ENCODE assay signal across 18 cellular contexts in the genomic region with DNA sequence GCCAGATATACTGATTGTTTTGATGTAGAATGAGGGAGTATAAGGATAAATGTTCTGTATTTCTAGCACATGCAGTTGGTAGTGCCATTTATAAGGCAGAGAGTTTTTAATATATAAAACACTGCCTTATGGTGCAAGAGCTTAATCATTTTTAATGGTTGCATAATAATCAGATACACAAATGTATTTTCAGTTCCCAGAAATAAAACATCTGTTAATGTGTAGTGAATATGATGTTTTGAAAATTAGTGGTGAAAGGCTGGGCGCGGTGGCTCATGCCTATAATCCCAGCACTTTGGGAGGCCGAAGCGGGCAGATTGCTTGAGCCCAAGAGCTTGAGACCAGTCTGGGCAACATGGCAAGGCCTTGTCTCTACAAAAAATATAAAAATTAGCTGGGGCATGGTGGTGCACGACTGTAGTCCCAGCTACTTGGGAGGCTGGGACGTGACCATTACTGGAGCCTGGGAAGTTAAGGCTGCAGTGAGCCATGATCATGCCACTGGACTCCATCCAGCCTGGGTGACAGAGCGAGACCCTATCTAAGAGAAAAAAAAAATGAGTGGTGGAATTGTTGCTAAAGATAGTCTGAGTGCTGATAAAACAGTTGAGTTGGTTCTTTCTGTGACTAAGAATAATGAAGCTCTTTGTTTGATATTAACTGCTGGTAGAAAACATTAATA. TPM values are rescaled to one million over a fixed set of nuclear protein-coding genes. Genes with fewer than 3 reads are reported as not detected.
A peak's percentile ranks its signal among the peaks of the same experiment; 100 is the strongest.
DNase-seq lines count a peak whose midpoint lies in the region; ATAC-seq and TF ChIP-seq lines count a peak whose summit lies in the region.
"Had no signal": no experiment of that assay in that cellular context is flagged by ENCODE, and none has a peak within 500 bp of the region (broad histone marks: within the 10 kb centered on the region; RNA-seq: fewer than 3 reads in every experiment).

No MANE protein-coding gene starts in this region.

- no peak overlapping the region for H3K4me3 ChIP-seq in endodermal cell (ENCODE audit: low read length)
- no peak overlapping the region for H3K4me3 ChIP-seq in right cardiac atrium (ENCODE audit: low read length)
- H3K4me3 ChIP-seq in gastrocnemius medialis = no peak overlapping the region

- no peak overlapping the region for H3K9ac ChIP-seq in endodermal cell (ENCODE audit: extremely low read depth, low read length, poor library complexity, severe bottlenecking)
- H3K9ac ChIP-seq: parathyroid adenoma had no signal

- H3K9me3 Mint-ChIP-seq in endodermal cell = peaks cover 2% of the 10 kb centered on the region

- no peaks in the 10 kb centered on the region for H3K4me1 ChIP-seq in endodermal cell (ENCODE audit: control insufficient read depth, insufficient read depth, low read length)
- H3K4me1 ChIP-seq in right cardiac atrium (ENCODE audit: control insufficient read depth, insufficient read depth, low read length) = peaks cover 2% of the 10 kb centered on the region
- peaks cover 20 to 31% of the 10 kb centered on the region in 2 donors for H3K4me1 ChIP-seq in gastrocnemius medialis
- H3K4me1 ChIP-seq: BE2C, parathyroid adenoma had no signal

- in situ Hi-C loops in gastrocnemius medialis (cut with MboI; ENCODE audit: low sequenced_read_pairs in 4 of 4) = no loop called here

- H3K36me3 ChIP-seq in endodermal cell (ENCODE audit: control insufficient read depth, insufficient read depth, low read length) = peaks cover 12% of the 10 kb centered on the region
- H3K36me3 ChIP-seq in gastrocnemius medialis = peaks cover 0 to 3% of the 10 kb centered on the region in 2 donors

- peak; percentile 87 to 89 for ATAC-seq in right cardiac atrium
- ATAC-seq in gastrocnemius medialis = peak; percentile 21 to 27
- ATAC-seq in HG02973 (IDR thresholded peaks at IDR 0.05; ENCODE audit: unreplicated experiment) = no peak
- no peak for ATAC-seq in GM18519 (IDR thresholded peaks at IDR 0.05; ENCODE audit: low FRiP score, unreplicated experiment)
- ATAC-seq: activated CD4-positive, alpha-beta T cell treated with anti-CD3 and anti-CD28 coated beads for 36 hours had no signal

- 94 to 99% methylated on average over 7 of the region's 7 CpGs for WGBS in endodermal cell (ENCODE audit: insufficient coverage in 1 of 2, insufficient read length in 1 of 2), 2 experiments
- 61% methylated on average over 7 of the region's 7 CpGs for WGBS in right cardiac atrium

- H3K36me3 Mint-ChIP-seq in endodermal cell (ENCODE audit: low read depth) = peaks cover 22% of the 10 kb centered on the region

- H3K27ac Mint-ChIP-seq in endodermal cell = peak overlapping the region; percentile 62
- H3K27ac Mint-ChIP-seq: activated CD4-positive, alpha-beta T cell treated with anti-CD3 and anti-CD28 coated beads for 36 hours had no signal

- no peak for TF ChIP-seq CTCF in endodermal cell (conservative IDR thresholded peaks at IDR 0.05)
- TF ChIP-seq CTCF in gastrocnemius medialis (IDR thresholded peaks at IDR 0.05 in 4 of 5, conservative IDR thresholded peaks at IDR 0.05 in 1 of 5) = no peak

- H3K9me3 ChIP-seq in endodermal cell (ENCODE audit: control insufficient read depth, low read length) (peaks cover 5% of the 10 kb centered on the region), right cardiac atrium (ENCODE audit: control insufficient read depth, low read length) (no peaks in the 10 kb centered on the region), gastrocnemius medialis (no peaks in the 10 kb centered on the region)
- H3K9me3 ChIP-seq: BE2C had no signal

- no peak overlapping the region for H3K4me3 Mint-ChIP-seq in endodermal cell
- H3K4me3 Mint-ChIP-seq: activated CD4-positive, alpha-beta T cell treated with anti-CD3 and anti-CD28 coated beads for 36 hours had no signal

- intact Hi-C loops in right cardiac atrium (cut with DNase I) (no loop called here), gastrocnemius medialis (cut with DNase I; ENCODE audit: low total_unique reads) (no loop called here)

- DNase-seq in HUDEP-2 (lab: John Stamatoyannopoulos, UW; ENCODE audit: unreplicated experiment in 76 of 76) (peak in 73 of 76 experiments; percentile 1 to 77 (median 50)), endodermal cell (no peak), right cardiac atrium (peak; percentile 68 to 78 (median 74)), gastrocnemius medialis (no peak), HCEC 1CT (no peak)
- DNase-seq in activated naive CD4-positive, alpha-beta T cell (lab: John Stamatoyannopoulos, UW) = no peak
- DNase-seq: activated CD4-positive, alpha-beta T cell treated with anti-CD3 and anti-CD28 coated beads for 36 hours; BE2C; cortex of kidney; DMS 273 treated with DMSO at 0.1 percent for 48 hours; H7; left colon; NCI-H1930; SIG-M5 had no signal

- no peaks in the 10 kb centered on the region for H3K27me3 ChIP-seq in endodermal cell (ENCODE audit: control insufficient read depth, insufficient read depth, low read length, poor library complexity, severe bottlenecking)
- H3K27me3 ChIP-seq in right cardiac atrium (ENCODE audit: control insufficient read depth, insufficient read depth) = no peaks in the 10 kb centered on the region
- no peaks in the 10 kb centered on the region for H3K27me3 ChIP-seq in gastrocnemius medialis
- H3K27me3 ChIP-seq: BE2C had no signal

- TF ChIP-seq POLR2A in gastrocnemius medialis (IDR thresholded peaks at IDR 0.05) = no peak

- H3K27ac ChIP-seq in endodermal cell (ENCODE audit: low read depth, low read length) (no peak overlapping the region), right cardiac atrium (ENCODE audit: low read length) (peak overlapping the region; percentile 95), gastrocnemius medialis (peak overlapping the region; percentile 59 to 74 (median 64))
- H3K27ac ChIP-seq: epithelial cell of prostate, parathyroid adenoma had no signal

- no peaks in the 10 kb centered on the region for H3K27me3 Mint-ChIP-seq in endodermal cell (ENCODE audit: insufficient read depth)
- H3K27me3 Mint-ChIP-seq: activated CD4-positive, alpha-beta T cell treated with anti-CD3 and anti-CD28 coated beads for 36 hours had no signal

- no peaks in the 10 kb centered on the region for H3K4me1 Mint-ChIP-seq in endodermal cell

RNA-seq across cellular contexts. Expression of a gene that starts 29.3 kb away (rescaled TPM):
- total RNA-seq in endodermal cell (10 to 100 TPM; 36.4 to 43.8 TPM), right cardiac atrium (10 to 100 TPM; 45.1 to 51.3 (median 49.3) TPM), gastrocnemius medialis (10 to 100 TPM; 18.7 to 24.8 (median 20.5) TPM)
- polyA plus RNA-seq in endodermal cell (2013, experiment 1 of 2) = 34.4 TPM
- 33.2 TPM for polyA plus RNA-seq in endodermal cell (2013, experiment 2 of 2)
- polyA plus RNA-seq in right cardiac atrium = 19.6 TPM

RNA-seq across cellular contexts. Expression of a gene that starts 37.3 kb away (rescaled TPM):
- total RNA-seq in endodermal cell = 10 to 100 TPM; 12.2 to 15.1 TPM
- 11.4 TPM for polyA plus RNA-seq in endodermal cell (2013, experiment 1 of 2)
- 11.9 TPM for polyA plus RNA-seq in endodermal cell (2013, experiment 2 of 2)
- total RNA-seq in right cardiac atrium = 10 to 100 TPM; 13.6 to 16.9 (median 15.2) TPM
- polyA plus RNA-seq in right cardiac atrium = 5.5 TPM
- 10 to 100 TPM in 1 of 4 donors, 1 to 10 TPM in 3; 2.6 to 11.0 (median 3.9) TPM for total RNA-seq in gastrocnemius medialis

Comparison
In these comparisons a context has a peak if more than half of its experiments do, and no peak if none do; other contexts are left out.
1. DNase-seq: peak in HUDEP-2 (73 of 76) and right cardiac atrium (3 of 3); none in endodermal cell (single experiment), gastrocnemius medialis (0 of 2), HCEC 1CT (single experiment) and activated naive CD4-positive, alpha-beta T cell (0 of 4).
2. ATAC-seq: peak in right cardiac atrium (2 of 2) and gastrocnemius medialis (2 of 2); none in HG02973 (single experiment) and GM18519 (single experiment).